14 cellular contexts compared by ENCODE assay signal in genomic region chr11:130518164-130518563, GRCh38.
DNase-seq lines count a peak whose midpoint lies in the region; ATAC-seq and TF ChIP-seq lines count a peak whose summit lies in the region.
"Had no signal": no experiment of that assay in that cellular context is flagged by ENCODE, and none has a peak within 500 bp of the region (broad histone marks: within the 10 kb centered on the region; RNA-seq: fewer than 3 reads in every experiment).

No MANE protein-coding gene starts in this region.

- no peak overlapping the region for H3K27ac ChIP-seq in GM23338 (ENCODE audit: low read depth)
- H3K27ac ChIP-seq in hepatocyte, result peak overlapping the region; percentile 65
- H3K27ac ChIP-seq: GM23248 had no signal

- H3K27me3 Mint-ChIP-seq in GM23338 (ENCODE audit: insufficient read depth, low read depth, poor library complexity) (peaks cover 7% of the 10 kb centered on the region), nephron (ENCODE audit: low read depth) (no peaks in the 10 kb centered on the region)
- peaks cover 0 to 21% (median 4%) of the 10 kb centered on the region in 5 donors for H3K27me3 Mint-ChIP-seq in naive thymus-derived CD8-positive, alpha-beta T cell

- peaks cover 19% of the 10 kb centered on the region for H3K9me2 ChIP-seq in GM23338 (ENCODE audit: insufficient read depth)
- H3K9me2 ChIP-seq in hepatocyte (replicated peaks; ENCODE audit: insufficient read depth), result no peaks in the 10 kb centered on the region

- ATAC-seq in GM23338, result no peak
- no peak for ATAC-seq in naive thymus-derived CD8-positive, alpha-beta T cell
- no peak for ATAC-seq in GM18907 (IDR thresholded peaks at IDR 0.05; ENCODE audit: unreplicated experiment)

- peaks cover 16% of the 10 kb centered on the region for H3K4me1 ChIP-seq in GM23338 (ENCODE audit: insufficient read depth)
- H3K4me1 ChIP-seq in hepatocyte (ENCODE audit: insufficient read depth), result peaks cover 28% of the 10 kb centered on the region
- H3K4me1 ChIP-seq: HAP-1 had no signal

- H3K4me3 Mint-ChIP-seq in GM23338 (no peak overlapping the region), nephron (no peak overlapping the region)
- no peak overlapping the region for H3K4me3 Mint-ChIP-seq in naive thymus-derived CD8-positive, alpha-beta T cell
- H3K4me3 Mint-ChIP-seq: CD4-positive, alpha-beta memory T cell; HFFc6 had no signal

- no peaks in the 10 kb centered on the region for H3K79me2 ChIP-seq in GM23338 (replicated peaks; ENCODE audit: insufficient read depth)
- no peaks in the 10 kb centered on the region for H3K79me2 ChIP-seq in hepatocyte

- DNase-seq in GM23338 (ENCODE audit: low spot score) (no peak), hepatocyte (ENCODE audit: low spot score) (no peak), iPS-NIHi7 (ENCODE audit: extremely low spot score) (no peak)
- DNase-seq in naive thymus-derived CD8-positive, alpha-beta T cell, result no peak
- DNase-seq: C1 segment of cervical spinal cord; CD4-positive, alpha-beta memory T cell; COR-L47; DMS153; DND-41; GM23248; HFFc6 had no signal

- 66% methylated on average over 4 of the region's 4 CpGs for WGBS in hepatocyte (ENCODE audit: low lambda C conversion rate, missing lambda C conversion rate)

- H3K27me3 ChIP-seq in GM23338 (ENCODE audit: insufficient read depth) (no peaks in the 10 kb centered on the region), hepatocyte (no peaks in the 10 kb centered on the region)

- H3K4me2 ChIP-seq in GM23338, result no peak overlapping the region
- no peak overlapping the region for H3K4me2 ChIP-seq in hepatocyte

- H4K20me1 ChIP-seq in GM23338 (replicated peaks; ENCODE audit: insufficient read depth) (no peaks in the 10 kb centered on the region), hepatocyte (ENCODE audit: insufficient read depth, poor library complexity, severe bottlenecking) (no peaks in the 10 kb centered on the region)

- H3K9me3 Mint-ChIP-seq in GM23338, result no peaks in the 10 kb centered on the region; the same call in 2 of the 3 replicates
- no peaks in the 10 kb centered on the region for H3K9me3 Mint-ChIP-seq in nephron
- H3K9me3 Mint-ChIP-seq in naive thymus-derived CD8-positive, alpha-beta T cell, result no peaks in the 10 kb centered on the region
- H3K9me3 Mint-ChIP-seq: CD4-positive, alpha-beta memory T cell; HFFc6 had no signal

- H3F3A ChIP-seq in GM23338 (replicated peaks; ENCODE audit: low read depth), result no peaks in the 10 kb centered on the region

- peak overlapping the region; percentile 56; the same call in 1 of the 2 replicates for H2AFZ ChIP-seq in GM23338
- H2AFZ ChIP-seq in hepatocyte, result no peak overlapping the region
- H2AFZ ChIP-seq: GM23248 had no signal

- no peak overlapping the region for H3K27ac Mint-ChIP-seq in GM23338
- peak overlapping the region in 2 of 3 experiments; percentile 56 to 93 for H3K27ac Mint-ChIP-seq in nephron
- no peak overlapping the region for H3K27ac Mint-ChIP-seq in naive thymus-derived CD8-positive, alpha-beta T cell
- H3K27ac Mint-ChIP-seq: CD4-positive, alpha-beta memory T cell; HFFc6 had no signal

- POLR2A ChIA-PET in naive thymus-derived CD8-positive, alpha-beta T cell (lab: Charles Lee), result no interaction called here

- H3K9me3 ChIP-seq in hepatocyte (ENCODE audit: low read depth), result no peaks in the 10 kb centered on the region
- H3K9me3 ChIP-seq: HAP-1 had no signal

- H3K4me3 ChIP-seq in GM23338 (no peak overlapping the region), hepatocyte (no peak overlapping the region)
- H3K4me3 ChIP-seq: GM23248, HAP-1 had no signal

- H3K4me1 Mint-ChIP-seq in GM23338, result peaks cover 35% of the 10 kb centered on the region
- H3K4me1 Mint-ChIP-seq in nephron, result peaks cover 32% of the 10 kb centered on the region
- H3K4me1 Mint-ChIP-seq in naive thymus-derived CD8-positive, alpha-beta T cell, result peaks cover 0 to 2% (median 0%) of the 10 kb centered on the region in 4 donors
- H3K4me1 Mint-ChIP-seq: CD4-positive, alpha-beta memory T cell had no signal

- H3K36me3 Mint-ChIP-seq in GM23338 (ENCODE audit: low read depth), result 0 out of 3 replicates have a peak, but pooled peaks cover 2% of the 10 kb centered on the region
- H3K36me3 Mint-ChIP-seq in nephron (ENCODE audit: low read depth), result no peaks in the 10 kb centered on the region
- H3K36me3 Mint-ChIP-seq in naive thymus-derived CD8-positive, alpha-beta T cell, result no peaks in the 10 kb centered on the region
- H3K36me3 Mint-ChIP-seq: CD4-positive, alpha-beta memory T cell had no signal

- TF ChIP-seq CTCF in GM23338 (conservative IDR thresholded peaks at IDR 0.05; ENCODE audit: low read depth in 2 of 2), result no peak
- TF ChIP-seq CTCF in hepatocyte (IDR thresholded peaks at IDR 0.05; ENCODE audit: poor library complexity), result no peak
- no peak for TF ChIP-seq CTCF in nephron (IDR thresholded peaks at IDR 0.05; ENCODE audit: unreplicated experiment in 3 of 3)

- H3K36me3 ChIP-seq in GM23338 (ENCODE audit: insufficient read depth) (no peaks in the 10 kb centered on the region), hepatocyte (replicated peaks; ENCODE audit: insufficient read depth, low read depth) (no peaks in the 10 kb centered on the region)
- H3K36me3 ChIP-seq: HAP-1 had no signal

TF ChIP-seq in GM23338, 12 proteins besides CTCF, POLR2A, EP300 and RAD21 (continues in another document):
- TF ChIP-seq STAT1 (IDR thresholded peaks at IDR 0.05; ENCODE audit: unreplicated experiment), result no peak
- TF ChIP-seq ZNF114 (CRISPR knock-in tag; IDR thresholded peaks at IDR 0.05), result no peak
- TF ChIP-seq JUNB (IDR thresholded peaks at IDR 0.05; ENCODE audit: unreplicated experiment), result no peak
- TF ChIP-seq EZH2phosphoT487 (IDR thresholded peaks at IDR 0.05; ENCODE audit: unreplicated experiment), result no peak
- no peak for TF ChIP-seq POLR2AphosphoS5 (IDR thresholded peaks at IDR 0.05; ENCODE audit: low read depth)
- TF ChIP-seq EZH2 (IDR thresholded peaks at IDR 0.05; ENCODE audit: low read depth, unreplicated experiment), result no peak
- TF ChIP-seq ZNF331 (CRISPR knock-in tag; IDR thresholded peaks at IDR 0.05; ENCODE audit: low read depth), result no peak
- no peak for TF ChIP-seq NANOG (IDR thresholded peaks at IDR 0.05; ENCODE audit: borderline replicate concordance)
- TF ChIP-seq, protein P1, sequence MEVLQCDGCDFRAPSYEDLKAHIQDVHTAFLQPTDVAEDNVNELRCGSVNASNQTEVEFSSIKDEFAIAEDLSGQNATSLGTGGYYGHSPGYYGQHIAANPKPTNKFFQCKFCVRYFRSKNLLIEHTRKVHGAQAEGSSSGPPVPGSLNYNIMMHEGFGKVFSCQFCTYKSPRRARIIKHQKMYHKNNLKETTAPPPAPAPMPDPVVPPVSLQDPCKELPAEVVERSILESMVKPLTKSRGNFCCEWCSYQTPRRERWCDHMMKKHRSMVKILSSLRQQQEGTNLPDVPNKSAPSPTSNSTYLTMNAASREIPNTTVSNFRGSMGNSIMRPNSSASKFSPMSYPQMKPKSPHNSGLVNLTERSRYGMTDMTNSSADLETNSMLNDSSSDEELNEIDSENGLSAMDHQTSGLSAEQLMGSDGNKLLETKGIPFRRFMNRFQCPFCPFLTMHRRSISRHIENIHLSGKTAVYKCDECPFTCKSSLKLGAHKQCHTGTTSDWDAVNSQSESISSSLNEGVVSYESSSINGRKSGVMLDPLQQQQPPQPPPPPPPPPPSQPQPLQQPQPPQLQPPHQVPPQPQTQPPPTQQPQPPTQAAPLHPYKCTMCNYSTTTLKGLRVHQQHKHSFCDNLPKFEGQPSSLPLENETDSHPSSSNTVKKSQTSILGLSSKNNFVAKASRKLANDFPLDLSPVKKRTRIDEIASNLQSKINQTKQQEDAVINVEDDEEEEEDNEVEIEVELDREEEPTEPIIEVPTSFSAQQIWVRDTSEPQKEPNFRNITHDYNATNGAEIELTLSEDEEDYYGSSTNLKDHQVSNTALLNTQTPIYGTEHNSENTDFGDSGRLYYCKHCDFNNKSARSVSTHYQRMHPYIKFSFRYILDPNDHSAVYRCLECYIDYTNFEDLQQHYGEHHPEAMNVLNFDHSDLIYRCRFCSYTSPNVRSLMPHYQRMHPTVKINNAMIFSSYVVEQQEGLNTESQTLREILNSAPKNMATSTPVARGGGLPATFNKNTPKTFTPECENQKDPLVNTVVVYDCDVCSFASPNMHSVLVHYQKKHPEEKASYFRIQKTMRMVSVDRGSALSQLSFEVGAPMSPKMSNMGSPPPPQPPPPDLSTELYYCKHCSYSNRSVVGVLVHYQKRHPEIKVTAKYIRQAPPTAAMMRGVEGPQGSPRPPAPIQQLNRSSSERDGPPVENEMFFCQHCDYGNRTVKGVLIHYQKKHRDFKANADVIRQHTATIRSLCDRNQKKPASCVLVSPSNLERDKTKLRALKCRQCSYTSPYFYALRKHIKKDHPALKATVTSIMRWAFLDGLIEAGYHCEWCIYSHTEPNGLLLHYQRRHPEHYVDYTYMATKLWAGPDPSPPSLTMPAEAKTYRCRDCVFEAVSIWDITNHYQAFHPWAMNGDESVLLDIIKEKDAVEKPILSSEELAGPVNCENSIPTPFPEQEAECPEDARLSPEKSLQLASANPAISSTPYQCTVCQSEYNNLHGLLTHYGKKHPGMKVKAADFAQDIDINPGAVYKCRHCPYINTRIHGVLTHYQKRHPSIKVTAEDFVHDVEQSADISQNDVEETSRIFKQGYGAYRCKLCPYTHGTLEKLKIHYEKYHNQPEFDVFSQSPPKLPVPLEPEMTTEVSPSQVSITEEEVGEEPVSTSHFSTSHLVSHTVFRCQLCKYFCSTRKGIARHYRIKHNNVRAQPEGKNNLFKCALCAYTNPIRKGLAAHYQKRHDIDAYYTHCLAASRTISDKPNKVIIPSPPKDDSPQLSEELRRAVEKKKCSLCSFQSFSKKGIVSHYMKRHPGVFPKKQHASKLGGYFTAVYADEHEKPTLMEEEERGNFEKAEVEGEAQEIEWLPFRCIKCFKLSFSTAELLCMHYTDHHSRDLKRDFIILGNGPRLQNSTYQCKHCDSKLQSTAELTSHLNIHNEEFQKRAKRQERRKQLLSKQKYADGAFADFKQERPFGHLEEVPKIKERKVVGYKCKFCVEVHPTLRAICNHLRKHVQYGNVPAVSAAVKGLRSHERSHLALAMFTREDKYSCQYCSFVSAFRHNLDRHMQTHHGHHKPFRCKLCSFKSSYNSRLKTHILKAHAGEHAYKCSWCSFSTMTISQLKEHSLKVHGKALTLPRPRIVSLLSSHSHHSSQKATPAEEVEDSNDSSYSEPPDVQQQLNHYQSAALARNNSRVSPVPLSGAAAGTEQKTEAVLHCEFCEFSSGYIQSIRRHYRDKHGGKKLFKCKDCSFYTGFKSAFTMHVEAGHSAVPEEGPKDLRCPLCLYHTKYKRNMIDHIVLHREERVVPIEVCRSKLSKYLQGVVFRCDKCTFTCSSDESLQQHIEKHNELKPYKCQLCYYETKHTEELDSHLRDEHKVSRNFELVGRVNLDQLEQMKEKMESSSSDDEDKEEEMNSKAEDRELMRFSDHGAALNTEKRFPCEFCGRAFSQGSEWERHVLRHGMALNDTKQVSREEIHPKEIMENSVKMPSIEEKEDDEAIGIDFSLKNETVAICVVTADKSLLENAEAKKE (CRISPR knock-in tag; IDR thresholded peaks at IDR 0.05), result no peak

Comparison
In these comparisons a context has a peak if more than half of its experiments do, and no peak if none do; other contexts are left out.
1. H3K27ac Mint-ChIP-seq: peak in nephron (2 of 3); none in GM23338 (single experiment) and naive thymus-derived CD8-positive, alpha-beta T cell (0 of 10).